ENCODE assay signal across 8 cellular contexts in genomic region chr1:227999056-227999930, GRCh38.
DNase-seq lines count a peak whose midpoint lies in the region; ATAC-seq and TF ChIP-seq lines count a peak whose summit lies in the region.

No MANE protein-coding gene starts in this region.

- H3K27ac ChIP-seq in brain microvascular endothelial cell: no peak overlapping the region

- H3K36me3 ChIP-seq in brain microvascular endothelial cell (replicated peaks): no peaks in the 10 kb centered on the region

- ATAC-seq in HG02852 (IDR thresholded peaks at IDR 0.05; ENCODE audit: unreplicated experiment): peak; percentile 66

- in situ Hi-C loops in brain microvascular endothelial cell (cut with HindIII; ENCODE audit: low pct_ligation_motif_present, low sequenced_read_pairs): no loop called here

- H3K4me3 ChIP-seq in brain microvascular endothelial cell (ENCODE audit: low read depth, low read length): no peak overlapping the region

- TF ChIP-seq CTCF in brain microvascular endothelial cell (IDR thresholded peaks at IDR 0.05; ENCODE audit: low read depth, low read length, missing control alignments): peak; percentile 84

- peaks cover 9% of the 10 kb centered on the region for H3K27me3 ChIP-seq in brain microvascular endothelial cell (replicated peaks)

- DNase-seq in NCI-H1417 (lab: John Stamatoyannopoulos, UW) (peak; percentile 0 to 80 (median 49)), NCI-H1417 treated with DMSO at 0.1 percent for 48 hours (lab: John Stamatoyannopoulos, UW) (no peak), NCI-H1694 treated with DMSO at 0.1 percent for 48 hours (lab: John Stamatoyannopoulos, UW) (peak; percentile 59), UCSD-AML1 (lab: John Stamatoyannopoulos, UW; ENCODE audit: unreplicated experiment) (peak; percentile 74), brain microvascular endothelial cell (peak; percentile 61), iris pigment epithelial cell (ENCODE audit: low read depth) (peak; percentile 66)
- peak; percentile 49 for DNase-seq in stimulated activated CD4-positive, alpha-beta T cell treated with anti-CD3 and anti-CD28 coated beads, Interleukin-2, amount 100 ng/mL, for 4 hours (ENCODE audit: low read depth)
